Comparison of ENCODE assay signal across 19 cellular contexts in the genomic region with DNA sequence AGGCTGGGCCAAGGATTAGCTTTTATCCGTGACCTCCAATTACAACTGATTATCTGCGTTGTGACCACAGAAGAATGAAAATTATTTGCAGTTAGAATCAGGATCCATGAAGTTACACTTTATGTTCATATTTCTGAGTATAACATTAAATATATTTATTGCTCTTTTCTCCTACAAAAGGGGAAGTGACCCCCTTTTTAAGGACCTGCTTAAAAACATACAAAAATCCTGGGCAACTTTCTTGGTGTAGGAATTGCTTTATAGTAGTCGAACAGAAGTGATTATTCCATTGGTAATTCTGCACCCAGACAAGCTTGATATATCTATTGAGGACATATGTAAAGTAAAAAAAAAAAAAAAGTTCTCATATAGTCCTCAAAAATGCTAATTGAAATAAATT.
"Had no signal": no experiment of that assay in that cellular context is flagged by ENCODE, and none has a peak within 500 bp of the region (broad histone marks: within the 10 kb centered on the region; RNA-seq: fewer than 3 reads in every experiment).

No MANE protein-coding gene starts in this region.

- ATAC-seq: Panc1, PC-3 had no signal

- H3K27ac ChIP-seq: RWPE1 had no signal

- DNase-seq: KBM-7, NCI-H1048, NCI-H1105, NCI-H1417, NCI-H1436 treated with DMSO at 0.1 percent for 48 hours, NCI-H1694, NCI-H1930, NCI-H2081, NCI-H2107, NCI-H226, NCI-H446, NCI-H510A, NCI-H524 treated with DMSO at 0.1 percent for 48 hours, NCI-H69, NCI-H774, PC-3, SHP77 had no signal
